ENCODE assay signal across 25 cellular contexts in genomic region chr7:57417736-57418135, GRCh38. TPM values are rescaled to one million over a fixed set of nuclear protein-coding genes. Genes with fewer than 3 reads are reported as not detected.
"Had no signal": no experiment of that assay in that cellular context is flagged by ENCODE, and none has a peak within 500 bp of the region (broad histone marks: within the 10 kb centered on the region; RNA-seq: fewer than 3 reads in every experiment).

No MANE protein-coding gene starts in this region.

- H3K9me3 ChIP-seq: neutrophil, thyroid gland, uterus had no signal

- H3K27ac ChIP-seq: coronary artery, hepatocyte, neutrophil, skin epidermis, suprapubic skin, thyroid gland, uterus had no signal

- H3K79me2 ChIP-seq: hepatocyte had no signal

- H2AFZ ChIP-seq: hepatocyte had no signal

- H3K4me3 ChIP-seq: coronary artery, hepatocyte, skin epidermis, suprapubic skin, thyroid gland, uterus had no signal

- DNase-seq: cerebellar nuclear complex; effector CD4-positive, alpha-beta T cell; endodermal cell; erythroblast; foreskin melanocyte; left colon; naive B cell; posterior cingulate gyrus; stimulated activated CD4-positive, alpha-beta T cell treated with anti-CD3 and anti-CD28 coated beads, Interleukin-12 subunit alpha, Interleukin-12 subunit beta, amount 100 ng/mL, for 4 hours; stimulated activated naive CD4-positive, alpha-beta T cell; thyroid gland; uterus had no signal

- H3K4me2 ChIP-seq: hepatocyte had no signal

- H3K27me3 ChIP-seq: hepatocyte, neutrophil, suprapubic skin, thyroid gland, uterus had no signal

- H3K4me1 ChIP-seq: suprapubic skin, thyroid gland, uterus had no signal

- ATAC-seq: left colon, sciatic nerve had no signal

- H3K36me3 ChIP-seq: neutrophil, suprapubic skin, thyroid gland, uterus had no signal

RNA-seq across cellular contexts. Expression of gene ZNF716, which starts 32.2 kb away (rescaled TPM):
- total RNA-seq: dermis microvascular lymphatic vessel endothelial cell, endodermal cell, endothelial cell of umbilical vein, hepatocyte, kidney epithelial cell, left colon, lower leg skin, osteoblast, pulmonary artery endothelial cell, sciatic nerve, suprapubic skin, thyroid gland, uterus had no signal
- polyA plus RNA-seq: endothelial cell of umbilical vein, hepatocyte, neural cell had no signal
